Comparison of ENCODE assay signal across 9 cellular contexts in the genomic region with DNA sequence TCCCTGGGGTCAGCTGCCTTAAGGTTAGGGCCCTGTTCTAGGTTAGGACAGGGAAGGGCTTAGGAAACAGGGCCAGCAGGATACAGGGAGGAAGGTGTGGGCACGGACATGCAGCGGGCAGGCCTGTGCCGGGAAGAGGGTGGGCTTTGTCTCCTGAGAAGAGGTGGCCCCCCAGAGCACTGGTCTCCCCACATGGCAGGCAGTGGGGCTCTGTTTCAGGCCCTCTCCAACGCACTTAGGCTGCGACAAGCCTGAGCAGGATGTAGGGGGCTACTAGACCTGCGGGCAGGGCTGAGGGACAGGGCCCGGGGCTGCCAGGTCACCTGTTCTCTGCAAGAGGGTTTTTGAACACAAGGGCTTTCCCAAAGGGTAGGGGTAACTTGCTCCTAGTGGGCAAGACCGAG. TPM values are rescaled to one million over a fixed set of nuclear protein-coding genes. Genes with fewer than 3 reads are reported as not detected.
DNase-seq lines count a peak whose midpoint lies in the region; ATAC-seq and TF ChIP-seq lines count a peak whose summit lies in the region.
"Had no signal": no experiment of that assay in that cellular context is flagged by ENCODE, and none has a peak within 500 bp of the region (broad histone marks: within the 10 kb centered on the region; RNA-seq: fewer than 3 reads in every experiment).

No MANE protein-coding gene starts in this region.

- H3K4me1 ChIP-seq in Karpas-422 (ENCODE audit: low read length), result peaks cover 90% of the 10 kb centered on the region
- H3K4me1 ChIP-seq in trophoblast cell (ENCODE audit: control insufficient read depth in 1 of 2, insufficient read depth in 2 of 2, low read length in 2 of 2), result peaks cover 57 to 66% of the 10 kb centered on the region in 2 experiments

- peak overlapping the region; percentile 40 for H3K18ac ChIP-seq in trophoblast cell (ENCODE audit: low read length)

- no peaks in the 10 kb centered on the region for H3K9me2 ChIP-seq in Karpas-422 (replicated peaks; ENCODE audit: insufficient read depth, low read length)

- H3K4me1 Mint-ChIP-seq in chondrocyte (ENCODE audit: low read depth), result peaks cover 58% of the 10 kb centered on the region

- H2BK12ac ChIP-seq in trophoblast cell (ENCODE audit: low read length), result peak overlapping the region; percentile 41

- peaks cover 18% of the 10 kb centered on the region for H3K79me1 ChIP-seq in trophoblast cell (ENCODE audit: low read length)

- ATAC-seq in HG03108 (IDR thresholded peaks at IDR 0.05; ENCODE audit: unreplicated experiment), result no peak
- ATAC-seq in HG03139 (IDR thresholded peaks at IDR 0.05; ENCODE audit: unreplicated experiment), result no peak

- H3K4ac ChIP-seq in trophoblast cell (ENCODE audit: low read depth, low read length), result peak overlapping the region; percentile 46

- no peaks in the 10 kb centered on the region for H3K9me3 Mint-ChIP-seq in chondrocyte (ENCODE audit: low read depth)

- peaks cover 3% of the 10 kb centered on the region for H3K36me3 Mint-ChIP-seq in chondrocyte (ENCODE audit: low read depth)

- H3K79me2 ChIP-seq in Karpas-422 (ENCODE audit: low read length), result peaks cover 93% of the 10 kb centered on the region
- H3K79me2 ChIP-seq in trophoblast cell (ENCODE audit: control insufficient read depth, insufficient read depth, low read length, poor library complexity), result peaks cover 13% of the 10 kb centered on the region

- H3K27me3 ChIP-seq in Karpas-422 (ENCODE audit: low read length), result no peaks in the 10 kb centered on the region
- no peaks in the 10 kb centered on the region for H3K27me3 ChIP-seq in trophoblast cell (ENCODE audit: insufficient read depth, low read length)
- H3K27me3 ChIP-seq: SJCRH30 had no signal

- H2AK5ac ChIP-seq in trophoblast cell (ENCODE audit: low read length), result peak overlapping the region; percentile 56

- WGBS in trophoblast cell (ENCODE audit: extremely low coverage, insufficient coverage, insufficient read length), result no CpG with 5 or more reads among the region's 8 CpGs

- no peak overlapping the region for H3K23ac ChIP-seq in trophoblast cell (ENCODE audit: low read length)

- DNase-seq in COLO668 (lab: John Stamatoyannopoulos, UW; ENCODE audit: unreplicated experiment), result peak; percentile 53
- no peak for DNase-seq in Karpas-422
- peak; percentile 75 for DNase-seq in chondrocyte (ENCODE audit: low spot score)
- no peak for DNase-seq in trophoblast cell
- DNase-seq in HuH-7.5 (ENCODE audit: low spot score), result no peak
- DNase-seq: activated CD8-positive, alpha-beta memory T cell treated with anti-CD3 and anti-CD28 coated beads, Interleukin-2, amount 50 U/mL, for 48 hours; SJCRH30 had no signal

- H3K4me3 Mint-ChIP-seq in chondrocyte (ENCODE audit: unreplicated experiment), result no peak overlapping the region

- no peak for TF ChIP-seq CTCF in chondrocyte (IDR thresholded peaks at IDR 0.05)

- H2BK5ac ChIP-seq in trophoblast cell (ENCODE audit: low read depth, low read length, poor library complexity), result peak overlapping the region; percentile 49

- no peaks in the 10 kb centered on the region for H3K9me3 ChIP-seq in Karpas-422 (ENCODE audit: low read length)
- peaks cover 2% of the 10 kb centered on the region for H3K9me3 ChIP-seq in trophoblast cell (ENCODE audit: insufficient read depth, low read depth, low read length)
- H3K9me3 ChIP-seq: SJCRH30 had no signal

- H3K9ac ChIP-seq in Karpas-422 (ENCODE audit: low read length) (peak overlapping the region; percentile 46), trophoblast cell (ENCODE audit: low read length) (no peak overlapping the region)

- H3K4me2 ChIP-seq in Karpas-422 (ENCODE audit: low read depth, low read length, poor library complexity, severe bottlenecking), result peak overlapping the region; percentile 70
- H3K4me2 ChIP-seq in trophoblast cell (ENCODE audit: low read length), result no peak overlapping the region

- no peaks in the 10 kb centered on the region for H3K36me3 ChIP-seq in Karpas-422 (ENCODE audit: insufficient read depth, low read length)
- peaks cover 0 to 2% of the 10 kb centered on the region in 2 experiments for H3K36me3 ChIP-seq in trophoblast cell (ENCODE audit: control insufficient read depth in 1 of 2, insufficient read depth in 2 of 2, low read length in 2 of 2)
- H3K36me3 ChIP-seq: SJCRH30 had no signal

- H3K27ac Mint-ChIP-seq in chondrocyte (ENCODE audit: unreplicated experiment), result no peak overlapping the region

- peak overlapping the region; percentile 93 for H3K27ac ChIP-seq in Karpas-422 (ENCODE audit: low read length)
- peak overlapping the region; percentile 1 for H3K27ac ChIP-seq in trophoblast cell (ENCODE audit: low read depth, low read length)
- H3K27ac ChIP-seq: SJCRH30 had no signal

- no peak overlapping the region for H4K12ac ChIP-seq in trophoblast cell (ENCODE audit: low read depth, low read length)

- H2AFZ ChIP-seq in Karpas-422 (ENCODE audit: low read length) (no peak overlapping the region), trophoblast cell (ENCODE audit: insufficient read depth, low read length, poor library complexity) (peak overlapping the region; percentile 26)

- no peak overlapping the region; the same call in 1 of the 2 replicates for H3K4me3 ChIP-seq in Karpas-422 (ENCODE audit: low read length)
- no peak overlapping the region for H3K4me3 ChIP-seq in trophoblast cell (ENCODE audit: low read depth, low read length)
- H3K4me3 ChIP-seq: SJCRH30 had no signal

- H2BK120ac ChIP-seq in trophoblast cell (ENCODE audit: insufficient read depth, low read length, poor library complexity), result peak overlapping the region; percentile 13

- peaks cover 2% of the 10 kb centered on the region; the same call in 1 of the 2 replicates for H4K20me1 ChIP-seq in Karpas-422 (ENCODE audit: insufficient read depth, low read depth, low read length)

- H4K8ac ChIP-seq in trophoblast cell (ENCODE audit: low read depth, low read length), result peak overlapping the region; percentile 33

- no peaks in the 10 kb centered on the region for H3K27me3 Mint-ChIP-seq in chondrocyte (ENCODE audit: low read depth)

- peak overlapping the region; percentile 46 for H4K91ac ChIP-seq in trophoblast cell (ENCODE audit: low read depth, low read length)

- H3K14ac ChIP-seq in trophoblast cell (ENCODE audit: low read length), result peak overlapping the region; percentile 13

RNA-seq across cellular contexts. Expression of a gene that starts 33.5 kb away (rescaled TPM):
- 32.9 and 38.8 TPM in 2 replicates for total RNA-seq in Karpas-422 (2014; rRNA removed; shearing (Covaris generic); ENCODE audit: low replicate concordance)
- 54.2 to 59.1 TPM (median 58.4 TPM) in 3 replicates for total RNA-seq in chondrocyte
- 76.0 and 79.4 TPM in 2 replicates for polyA plus RNA-seq in trophoblast cell (2013)

Comparison
In these comparisons a context has a peak if more than half of its experiments do, and no peak if none do; other contexts are left out.
1. DNase-seq: peak in COLO668 (single experiment) and chondrocyte (single experiment); none in Karpas-422 (single experiment), trophoblast cell (0 of 2) and HuH-7.5 (single experiment).